Comparison of ENCODE assay signal across 25 cellular contexts in the genomic region with DNA sequence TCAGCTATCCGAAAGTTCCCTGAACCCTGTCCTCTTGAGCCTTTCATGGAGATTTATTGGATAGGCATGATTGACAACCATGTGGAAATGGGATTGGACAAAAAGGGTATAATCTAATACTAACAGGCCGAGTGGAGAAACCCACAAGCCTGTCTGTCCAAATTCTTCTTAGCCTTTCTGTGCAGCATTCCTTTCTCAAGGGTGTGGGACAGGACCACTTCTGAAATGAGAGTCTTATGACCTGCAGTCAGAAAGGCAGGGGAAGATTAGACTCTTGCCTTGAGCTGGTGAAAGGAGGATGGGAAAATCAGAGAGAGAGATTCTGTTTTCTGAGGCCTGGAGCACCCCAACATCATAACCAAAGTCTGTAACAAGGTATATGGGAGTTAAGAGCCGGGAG.
DNase-seq lines count a peak whose midpoint lies in the region; ATAC-seq and TF ChIP-seq lines count a peak whose summit lies in the region.
"Had no signal": no experiment of that assay in that cellular context is flagged by ENCODE, and none has a peak within 500 bp of the region (broad histone marks: within the 10 kb centered on the region; RNA-seq: fewer than 3 reads in every experiment).

No MANE protein-coding gene starts in this region.

- no peaks in the 10 kb centered on the region for H3F3A ChIP-seq in PC-3 (ENCODE audit: low read length, unreplicated experiment)

- peaks cover 16 to 30% (median 22%) of the 10 kb centered on the region in 10 experiments for H3K4me1 ChIP-seq in BLaER1 treated with 17β-estradiol and CSF1 and Interleukin-3, amounts not matched to agents 10 nM and 100 nM
- H3K4me1 ChIP-seq in HCT116 (ENCODE audit: control insufficient read depth in 1 of 2, insufficient read depth in 2 of 2, low read length in 2 of 2) (peaks cover 20 to 31% of the 10 kb centered on the region in 2 experiments), PC-3 (ENCODE audit: insufficient read depth, low read length) (peaks cover 17% of the 10 kb centered on the region)

- 0 out of 22 replicates have a peak overlapping the region, but pooled peaks of 1 of the 11 experiments have one; percentile 5 for H3K27ac ChIP-seq in BLaER1 treated with 17β-estradiol and CSF1 and Interleukin-3, amounts not matched to agents 10 nM and 100 nM
- H3K27ac ChIP-seq in HCT116 (ENCODE audit: low read depth, low read length) (peak overlapping the region; percentile 35), PC-3 (ENCODE audit: low read length) (no peak overlapping the region)
- H3K27ac ChIP-seq: A549, HL-60 had no signal

- H3K9me2 ChIP-seq in HCT116 (ENCODE audit: insufficient read depth) (no peaks in the 10 kb centered on the region), PC-3 (replicated peaks; ENCODE audit: low read length) (no peaks in the 10 kb centered on the region)

- H3K4me1 Mint-ChIP-seq in T-cell: peaks cover 57 to 65% (median 62%) of the 10 kb centered on the region in 3 donors

- no peak for TF ChIP-seq RAD21 in HCT116 (IDR thresholded peaks at IDR 0.05; ENCODE audit: low read depth)

- TF ChIP-seq POLR2A in HCT116 (IDR thresholded peaks at IDR 0.05; ENCODE audit: borderline replicate concordance, extremely low read depth, insufficient read depth, insufficient read length): no peak

- peaks cover 6% of the 10 kb centered on the region for H3K36me3 Mint-ChIP-seq in T-cell
- H3K36me3 Mint-ChIP-seq: CD4-positive, alpha-beta memory T cell had no signal

- POLR2A ChIA-PET in HCT116 (lab: Charles Lee) (no interaction called here), T-cell (lab: Charles Lee) (no interaction called here), PC-3 (lab: Charles Lee; ENCODE audit: unreplicated experiment) (no interaction called here)

- H3K9me3 ChIP-seq in BLaER1 treated with 17β-estradiol and CSF1 and Interleukin-3, amounts not matched to agents 10 nM and 100 nM (replicated peaks in 1 of 11): no peaks in the 10 kb centered on the region
- no peaks in the 10 kb centered on the region for H3K9me3 ChIP-seq in HCT116 (ENCODE audit: control insufficient read depth in 1 of 2, insufficient read depth in 1 of 2, low read depth in 1 of 2, low read length in 2 of 2)
- H3K9me3 ChIP-seq in PC-3 (ENCODE audit: low read length): no peaks in the 10 kb centered on the region
- H3K9me3 ChIP-seq: A549, Caco-2 had no signal

- H3K36me3 ChIP-seq in BLaER1 treated with 17β-estradiol and CSF1 and Interleukin-3, amounts not matched to agents 10 nM and 100 nM: no peaks in the 10 kb centered on the region
- no peaks in the 10 kb centered on the region for H3K36me3 ChIP-seq in HCT116 (ENCODE audit: control insufficient read depth in 1 of 2, insufficient read depth in 2 of 2, low read length in 2 of 2)
- no peaks in the 10 kb centered on the region for H3K36me3 ChIP-seq in PC-3 (ENCODE audit: low read depth, low read length)

- no peaks in the 10 kb centered on the region for H3K9me3 Mint-ChIP-seq in T-cell
- H3K9me3 Mint-ChIP-seq: CD4-positive, alpha-beta memory T cell had no signal

- intact Hi-C loops in HCT116 (cut with micrococcal nuclease): no loop called here
- intact Hi-C loops in PC-3 (cut with micrococcal nuclease): loop anchor here (1.0 kb wide), 1 partner anchor 28 kb away; no protein-coding TSS in a partner anchor

- no peak for TF ChIP-seq CTCF in HCT116 (IDR thresholded peaks at IDR 0.05 in 2 of 3, conservative IDR thresholded peaks at IDR 0.05 in 1 of 3; ENCODE audit: borderline replicate concordance in 1 of 3, insufficient read depth in 1 of 3, low read depth in 2 of 3, low read length in 2 of 3)
- TF ChIP-seq CTCF in retinal pigment epithelial cell (conservative IDR thresholded peaks at IDR 0.05; ENCODE audit: low read depth, low read length): no peak
- TF ChIP-seq CTCF in PC-3 (conservative IDR thresholded peaks at IDR 0.05; ENCODE audit: low read depth, low read length): no peak

- H3K27me3 ChIP-seq in BLaER1 treated with 17β-estradiol and CSF1 and Interleukin-3, amounts not matched to agents 10 nM and 100 nM: no peaks in the 10 kb centered on the region
- H3K27me3 ChIP-seq in HCT116 (ENCODE audit: insufficient read depth, low read length): no peaks in the 10 kb centered on the region
- H3K27me3 ChIP-seq in PC-3 (ENCODE audit: low read length): 0 out of 2 replicates have a peak, but pooled peaks cover 4% of the 10 kb centered on the region

- DNase-seq in HCT116 (ENCODE audit: low read depth, low spot score) (no peak), astrocyte of the hippocampus (ENCODE audit: low read depth, low spot score) (peak; percentile 19), retinal pigment epithelial cell (ENCODE audit: low read depth) (peak; percentile 61), T-cell (no peak), SIG-M5 treated with dmso at 0.1 percent for 504 hours (lab: John Stamatoyannopoulos, UW; ENCODE audit: unreplicated experiment) (no peak), PC-3 (no peak)
- DNase-seq: AML-193; C1 segment of cervical spinal cord; Caco-2; CD4-positive, alpha-beta memory T cell; DMS 273 treated with DMSO at 0.1 percent for 48 hours; DMS79; GDM1; Karpas-422; NCI-H1092 treated with DMSO at 0.1 percent for 48 hours; NCI-H1436; NCI-H187 treated with DMSO at 0.1 percent for 48 hours; NCI-H2171 treated with DMSO at 0.1 percent for 48 hours; NCI-H345; NCI-H510A treated with DMSO at 0.1 percent for 48 hours; Right ventricle myocardium superior; T-helper 17 cell had no signal

- ATAC-seq in HCT116 (no peak), T-cell (replicated peaks in 1 of 4) (no peak), PC-3 (no peak)
- ATAC-seq: A549 had no signal

- H3K4me3 ChIP-seq in BLaER1 treated with 17β-estradiol and CSF1 and Interleukin-3, amounts not matched to agents 10 nM and 100 nM: no peak overlapping the region
- H3K4me3 ChIP-seq in HCT116 (replicated peaks in 1 of 2; ENCODE audit: low read depth in 1 of 2, low read length in 2 of 2): no peak overlapping the region
- no peak overlapping the region for H3K4me3 ChIP-seq in retinal pigment epithelial cell (ENCODE audit: low read length)
- no peak overlapping the region for H3K4me3 ChIP-seq in PC-3 (ENCODE audit: low read length)
- H3K4me3 ChIP-seq: A549 had no signal

- no peaks in the 10 kb centered on the region for H3K27me3 Mint-ChIP-seq in T-cell
- H3K27me3 Mint-ChIP-seq: CD4-positive, alpha-beta memory T cell; T-helper 17 cell had no signal

- RAD21 ChIA-PET in HCT116 (lab: Charles Lee; ENCODE audit: low non-redundant PET in 1 of 2, low total read pairs in 2 of 2, uncharacterized antibody in 2 of 2, unreplicated experiment in 2 of 2): no interaction called here

- H3K79me2 ChIP-seq in HCT116 (ENCODE audit: insufficient read depth, low read length) (peaks cover 25% of the 10 kb centered on the region), PC-3 (ENCODE audit: low read length) (no peaks in the 10 kb centered on the region)

- peaks cover 0 to 60% (median 22%) of the 10 kb centered on the region in 11 experiments; a peak in 9 of 22 replicates for H4K20me1 ChIP-seq in BLaER1 treated with 17β-estradiol and CSF1 and Interleukin-3, amounts not matched to agents 10 nM and 100 nM
- H4K20me1 ChIP-seq in HCT116 (ENCODE audit: insufficient read depth) (no peaks in the 10 kb centered on the region), PC-3 (ENCODE audit: low read length) (0 out of 2 replicates have a peak, but pooled peaks cover 4% of the 10 kb centered on the region)

- BruUV-seq in HCT116 (replicated peaks; lab: Mats Ljungman, UMichigan): no TSS peak
- no TSS peak for BruUV-seq in PC-3 (replicated peaks; lab: Mats Ljungman, UMichigan)

- no peak overlapping the region for H3K4me3 Mint-ChIP-seq in T-cell
- H3K4me3 Mint-ChIP-seq: T-helper 17 cell had no signal

- H3K27ac Mint-ChIP-seq in T-cell: no peak overlapping the region

- CTCF ChIA-PET in HCT116 (lab: Charles Lee) (no interaction called here), T-cell (lab: Charles Lee) (no interaction called here), PC-3 (lab: Charles Lee) (no interaction called here)

- H3K9ac ChIP-seq in BLaER1 treated with 17β-estradiol and CSF1 and Interleukin-3, amounts not matched to agents 10 nM and 100 nM: no peak overlapping the region
- H3K9ac ChIP-seq in HCT116 (ENCODE audit: low read length) (no peak overlapping the region), PC-3 (ENCODE audit: low read length) (no peak overlapping the region)

- peak overlapping the region in 6 of 11 experiments; percentile 38 to 81 (median 56); a peak in 9 of 22 replicates for H3K4me2 ChIP-seq in BLaER1 treated with 17β-estradiol and CSF1 and Interleukin-3, amounts not matched to agents 10 nM and 100 nM
- H3K4me2 ChIP-seq in HCT116 (ENCODE audit: low read length): peak overlapping the region; percentile 63; the same call in 1 of the 2 replicates
- H3K4me2 ChIP-seq in PC-3 (ENCODE audit: low read length): no peak overlapping the region
- H3K4me2 ChIP-seq: A549 had no signal

- no peak overlapping the region for H2AFZ ChIP-seq in HCT116 (ENCODE audit: low read depth, low read length, poor library complexity, severe bottlenecking)
- H2AFZ ChIP-seq in PC-3 (ENCODE audit: low read length): no peak overlapping the region

TF ChIP-seq in HCT116, 20 proteins besides CTCF, POLR2A, EP300 and RAD21:
- no peak for TF ChIP-seq SRF (IDR thresholded peaks at IDR 0.05; ENCODE audit: low read depth)
- TF ChIP-seq TCF7L2 (IDR thresholded peaks at IDR 0.05; ENCODE audit: borderline replicate concordance, extremely low read depth, insufficient read depth, insufficient read length): no peak
- TF ChIP-seq CEBPB (IDR thresholded peaks at IDR 0.05; ENCODE audit: low read depth): no peak

Comparison
In these comparisons a context has a peak if more than half of its experiments do, and no peak if none do; other contexts are left out.
1. DNase-seq: peak in astrocyte of the hippocampus (single experiment) and retinal pigment epithelial cell (single experiment); none in HCT116 (single experiment), T-cell (0 of 34), SIG-M5 treated with dmso at 0.1 percent for 504 hours (single experiment) and PC-3 (single experiment).